1 cellular context compared by ENCODE assay signal in the genomic region with DNA sequence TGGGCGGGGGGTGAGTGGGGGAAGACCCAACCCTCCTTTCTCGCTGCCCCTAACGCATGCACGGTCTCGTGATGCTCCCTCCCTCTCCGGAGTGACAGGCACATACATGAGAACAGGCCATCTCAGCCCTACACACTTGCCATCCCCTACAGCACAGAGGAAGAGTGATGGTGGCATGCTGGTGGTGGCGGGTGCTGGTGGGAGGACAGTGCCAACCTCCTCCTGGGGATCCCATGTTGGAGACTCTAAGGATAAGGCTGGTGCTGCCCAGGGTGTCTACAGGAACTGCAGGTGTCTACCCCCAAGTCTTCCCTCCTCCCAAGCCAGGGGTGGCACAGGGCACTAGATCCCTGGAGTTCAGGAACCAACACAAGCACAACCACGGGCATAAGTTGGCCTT.
TF ChIP-seq lines count a peak whose summit lies in the region.

No MANE protein-coding gene starts in this region.

TF ChIP-seq in H1, 55 proteins besides CTCF, POLR2A, EP300 and RAD21:
- TF ChIP-seq YY1 (IDR thresholded peaks at IDR 0.05; ENCODE audit: low read depth, low read length) (no peak), PHF8 (conservative IDR thresholded peaks at IDR 0.05; ENCODE audit: low read depth, low read length) (no peak), CEBPB (IDR thresholded peaks at IDR 0.05; ENCODE audit: low read depth, low read length) (no peak), POU5F1 (IDR thresholded peaks at IDR 0.05; ENCODE audit: low read depth, low read length) (no peak)
- TF ChIP-seq, protein P1, sequence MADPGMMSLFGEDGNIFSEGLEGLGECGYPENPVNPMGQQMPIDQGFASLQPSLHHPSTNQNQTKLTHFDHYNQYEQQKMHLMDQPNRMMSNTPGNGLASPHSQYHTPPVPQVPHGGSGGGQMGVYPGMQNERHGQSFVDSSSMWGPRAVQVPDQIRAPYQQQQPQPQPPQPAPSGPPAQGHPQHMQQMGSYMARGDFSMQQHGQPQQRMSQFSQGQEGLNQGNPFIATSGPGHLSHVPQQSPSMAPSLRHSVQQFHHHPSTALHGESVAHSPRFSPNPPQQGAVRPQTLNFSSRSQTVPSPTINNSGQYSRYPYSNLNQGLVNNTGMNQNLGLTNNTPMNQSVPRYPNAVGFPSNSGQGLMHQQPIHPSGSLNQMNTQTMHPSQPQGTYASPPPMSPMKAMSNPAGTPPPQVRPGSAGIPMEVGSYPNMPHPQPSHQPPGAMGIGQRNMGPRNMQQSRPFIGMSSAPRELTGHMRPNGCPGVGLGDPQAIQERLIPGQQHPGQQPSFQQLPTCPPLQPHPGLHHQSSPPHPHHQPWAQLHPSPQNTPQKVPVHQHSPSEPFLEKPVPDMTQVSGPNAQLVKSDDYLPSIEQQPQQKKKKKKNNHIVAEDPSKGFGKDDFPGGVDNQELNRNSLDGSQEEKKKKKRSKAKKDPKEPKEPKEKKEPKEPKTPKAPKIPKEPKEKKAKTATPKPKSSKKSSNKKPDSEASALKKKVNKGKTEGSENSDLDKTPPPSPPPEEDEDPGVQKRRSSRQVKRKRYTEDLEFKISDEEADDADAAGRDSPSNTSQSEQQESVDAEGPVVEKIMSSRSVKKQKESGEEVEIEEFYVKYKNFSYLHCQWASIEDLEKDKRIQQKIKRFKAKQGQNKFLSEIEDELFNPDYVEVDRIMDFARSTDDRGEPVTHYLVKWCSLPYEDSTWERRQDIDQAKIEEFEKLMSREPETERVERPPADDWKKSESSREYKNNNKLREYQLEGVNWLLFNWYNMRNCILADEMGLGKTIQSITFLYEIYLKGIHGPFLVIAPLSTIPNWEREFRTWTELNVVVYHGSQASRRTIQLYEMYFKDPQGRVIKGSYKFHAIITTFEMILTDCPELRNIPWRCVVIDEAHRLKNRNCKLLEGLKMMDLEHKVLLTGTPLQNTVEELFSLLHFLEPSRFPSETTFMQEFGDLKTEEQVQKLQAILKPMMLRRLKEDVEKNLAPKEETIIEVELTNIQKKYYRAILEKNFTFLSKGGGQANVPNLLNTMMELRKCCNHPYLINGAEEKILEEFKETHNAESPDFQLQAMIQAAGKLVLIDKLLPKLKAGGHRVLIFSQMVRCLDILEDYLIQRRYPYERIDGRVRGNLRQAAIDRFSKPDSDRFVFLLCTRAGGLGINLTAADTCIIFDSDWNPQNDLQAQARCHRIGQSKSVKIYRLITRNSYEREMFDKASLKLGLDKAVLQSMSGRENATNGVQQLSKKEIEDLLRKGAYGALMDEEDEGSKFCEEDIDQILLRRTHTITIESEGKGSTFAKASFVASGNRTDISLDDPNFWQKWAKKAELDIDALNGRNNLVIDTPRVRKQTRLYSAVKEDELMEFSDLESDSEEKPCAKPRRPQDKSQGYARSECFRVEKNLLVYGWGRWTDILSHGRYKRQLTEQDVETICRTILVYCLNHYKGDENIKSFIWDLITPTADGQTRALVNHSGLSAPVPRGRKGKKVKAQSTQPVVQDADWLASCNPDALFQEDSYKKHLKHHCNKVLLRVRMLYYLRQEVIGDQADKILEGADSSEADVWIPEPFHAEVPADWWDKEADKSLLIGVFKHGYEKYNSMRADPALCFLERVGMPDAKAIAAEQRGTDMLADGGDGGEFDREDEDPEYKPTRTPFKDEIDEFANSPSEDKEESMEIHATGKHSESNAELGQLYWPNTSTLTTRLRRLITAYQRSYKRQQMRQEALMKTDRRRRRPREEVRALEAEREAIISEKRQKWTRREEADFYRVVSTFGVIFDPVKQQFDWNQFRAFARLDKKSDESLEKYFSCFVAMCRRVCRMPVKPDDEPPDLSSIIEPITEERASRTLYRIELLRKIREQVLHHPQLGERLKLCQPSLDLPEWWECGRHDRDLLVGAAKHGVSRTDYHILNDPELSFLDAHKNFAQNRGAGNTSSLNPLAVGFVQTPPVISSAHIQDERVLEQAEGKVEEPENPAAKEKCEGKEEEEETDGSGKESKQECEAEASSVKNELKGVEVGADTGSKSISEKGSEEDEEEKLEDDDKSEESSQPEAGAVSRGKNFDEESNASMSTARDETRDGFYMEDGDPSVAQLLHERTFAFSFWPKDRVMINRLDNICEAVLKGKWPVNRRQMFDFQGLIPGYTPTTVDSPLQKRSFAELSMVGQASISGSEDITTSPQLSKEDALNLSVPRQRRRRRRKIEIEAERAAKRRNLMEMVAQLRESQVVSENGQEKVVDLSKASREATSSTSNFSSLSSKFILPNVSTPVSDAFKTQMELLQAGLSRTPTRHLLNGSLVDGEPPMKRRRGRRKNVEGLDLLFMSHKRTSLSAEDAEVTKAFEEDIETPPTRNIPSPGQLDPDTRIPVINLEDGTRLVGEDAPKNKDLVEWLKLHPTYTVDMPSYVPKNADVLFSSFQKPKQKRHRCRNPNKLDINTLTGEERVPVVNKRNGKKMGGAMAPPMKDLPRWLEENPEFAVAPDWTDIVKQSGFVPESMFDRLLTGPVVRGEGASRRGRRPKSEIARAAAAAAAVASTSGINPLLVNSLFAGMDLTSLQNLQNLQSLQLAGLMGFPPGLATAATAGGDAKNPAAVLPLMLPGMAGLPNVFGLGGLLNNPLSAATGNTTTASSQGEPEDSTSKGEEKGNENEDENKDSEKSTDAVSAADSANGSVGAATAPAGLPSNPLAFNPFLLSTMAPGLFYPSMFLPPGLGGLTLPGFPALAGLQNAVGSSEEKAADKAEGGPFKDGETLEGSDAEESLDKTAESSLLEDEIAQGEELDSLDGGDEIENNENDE (IDR thresholded peaks at IDR 0.05; ENCODE audit: insufficient replicate concordance, low read length), result no peak
TF ChIP-seq in H1: peak in this region for 0.
